ENCODE assay signal across 19 cellular contexts in genomic region chr1:151435174-151435573, GRCh38.
"Had no signal": no experiment of that assay in that cellular context is flagged by ENCODE, and none has a peak within 500 bp of the region (broad histone marks: within the 10 kb centered on the region; RNA-seq: fewer than 3 reads in every experiment).

No MANE protein-coding gene starts in this region.

- H3K27me3 Mint-ChIP-seq: activated CD8-positive, alpha-beta memory T cell treated with anti-CD3 and anti-CD28 coated beads, Interleukin-2, amount 10 ng/mL, durations not matched to agents 7 days and 5 days; activated naive CD8-positive, alpha-beta T cell treated with anti-CD3 and anti-CD28 coated beads, Interleukin-2, amount 10 ng/mL, durations not matched to agents 7 days and 5 days; activated T-cell treated with anti-CD3 and anti-CD28 coated beads, Interleukin-2, amount 50 U/mL, for 24 hours; dendritic cell treated with granulocyte-macrophage colony-stimulating factor and Interleukin-4, amounts not matched to agents 40 ng/mL and 50 ng/mL, for 4 days; effector memory CD8-positive, alpha-beta T cell; stimulated activated naive CD8-positive, alpha-beta T cell treated with anti-CD3 and anti-CD28 coated beads, Interleukin-15, amount 100 ng/mL, for 72 hours had no signal

- H3K4me1 Mint-ChIP-seq: nephron had no signal

- H3K4me3 Mint-ChIP-seq: activated CD8-positive, alpha-beta memory T cell treated with anti-CD3 and anti-CD28 coated beads, Interleukin-2, amount 10 ng/mL, durations not matched to agents 7 days and 5 days; activated naive CD8-positive, alpha-beta T cell treated with anti-CD3 and anti-CD28 coated beads, Interleukin-2, amount 10 ng/mL, durations not matched to agents 7 days and 5 days; activated T-cell treated with anti-CD3 and anti-CD28 coated beads, Interleukin-2, amount 50 U/mL, for 24 hours; dendritic cell treated with granulocyte-macrophage colony-stimulating factor and Interleukin-4, amounts not matched to agents 40 ng/mL and 50 ng/mL, for 4 days; effector memory CD8-positive, alpha-beta T cell; nephron; stimulated activated naive CD8-positive, alpha-beta T cell treated with anti-CD3 and anti-CD28 coated beads, Interleukin-15, amount 100 ng/mL, for 72 hours had no signal

- H3K27ac ChIP-seq: left ventricle myocardium inferior, testis, upper lobe of right lung had no signal

- H3K4me3 ChIP-seq: left ventricle myocardium inferior, testis, upper lobe of right lung had no signal

- H3K9me3 ChIP-seq: left ventricle myocardium inferior, testis, upper lobe of right lung had no signal

- H3K27ac Mint-ChIP-seq: activated CD8-positive, alpha-beta memory T cell treated with anti-CD3 and anti-CD28 coated beads, Interleukin-2, amount 10 ng/mL, durations not matched to agents 7 days and 5 days; activated naive CD8-positive, alpha-beta T cell treated with anti-CD3 and anti-CD28 coated beads, Interleukin-2, amount 10 ng/mL, durations not matched to agents 7 days and 5 days; activated T-cell treated with anti-CD3 and anti-CD28 coated beads, Interleukin-2, amount 50 U/mL, for 24 hours; dendritic cell treated with granulocyte-macrophage colony-stimulating factor and Interleukin-4, amounts not matched to agents 40 ng/mL and 50 ng/mL, for 4 days; nephron; stimulated activated naive CD8-positive, alpha-beta T cell treated with anti-CD3 and anti-CD28 coated beads, Interleukin-15, amount 100 ng/mL, for 72 hours had no signal

- H3K9me3 Mint-ChIP-seq: activated naive CD8-positive, alpha-beta T cell treated with anti-CD3 and anti-CD28 coated beads, Interleukin-2, amount 10 ng/mL, durations not matched to agents 7 days and 5 days; activated T-cell treated with anti-CD3 and anti-CD28 coated beads, Interleukin-2, amount 50 U/mL, for 24 hours; dendritic cell treated with granulocyte-macrophage colony-stimulating factor and Interleukin-4, amounts not matched to agents 40 ng/mL and 50 ng/mL, for 4 days; effector memory CD8-positive, alpha-beta T cell; nephron; stimulated activated naive CD8-positive, alpha-beta T cell treated with anti-CD3 and anti-CD28 coated beads, Interleukin-15, amount 100 ng/mL, for 72 hours had no signal

- DNase-seq: activated CD4-positive, alpha-beta T cell treated with anti-CD3 and anti-CD28 coated beads, Interleukin-2, amount 50 U/mL, for 48 hours; activated CD8-positive, alpha-beta memory T cell treated with anti-CD3 and anti-CD28 coated beads, Interleukin-2, amount 10 ng/mL, durations not matched to agents 7 days and 5 days; activated naive CD8-positive, alpha-beta T cell treated with anti-CD3 and anti-CD28 coated beads, Interleukin-2, amount 10 ng/mL, durations not matched to agents 7 days and 5 days; activated T-cell treated with anti-CD3 and anti-CD28 coated beads, Interleukin-2, amount 50 U/mL, for 24 hours; central memory CD4-positive, alpha-beta T cell; effector memory CD8-positive, alpha-beta T cell; head of caudate nucleus; left ventricle myocardium inferior; mesenchymal stem cell; occipital lobe; stimulated activated CD4-positive, alpha-beta T cell treated with anti-CD3 and anti-CD28 coated beads, Interleukin-12 subunit alpha, Interleukin-12 subunit beta, amount 100 ng/mL, for 4 hours; stimulated activated naive CD8-positive, alpha-beta T cell treated with anti-CD3 and anti-CD28 coated beads, Interleukin-15, amount 100 ng/mL, for 72 hours; SW 1271; testis; upper lobe of right lung had no signal

- H3K4me1 ChIP-seq: testis had no signal

- ATAC-seq: activated CD4-positive, CD25-positive, alpha-beta regulatory T cell treated with anti-CD3 and anti-CD28 coated beads, Interleukin-2, amount 50 U/mL, for 24 hours; activated CD8-positive, alpha-beta memory T cell treated with anti-CD3 and anti-CD28 coated beads, Interleukin-2, amount 10 ng/mL, durations not matched to agents 7 days and 5 days; effector memory CD8-positive, alpha-beta T cell; sciatic nerve; stimulated activated naive CD8-positive, alpha-beta T cell treated with anti-CD3 and anti-CD28 coated beads, Interleukin-15, amount 100 ng/mL, for 72 hours; upper lobe of right lung had no signal

- H3K27me3 ChIP-seq: testis, upper lobe of right lung had no signal
